20 cellular contexts compared by ENCODE assay signal in genomic region chr9:14240491-14240890, GRCh38.
DNase-seq lines count a peak whose midpoint lies in the region; ATAC-seq, FAIRE-seq and TF ChIP-seq lines count a peak whose summit lies in the region.
"Had no signal": no experiment of that assay in that cellular context is flagged by ENCODE, and none has a peak within 500 bp of the region (broad histone marks: within the 10 kb centered on the region; RNA-seq: fewer than 3 reads in every experiment).

No MANE protein-coding gene starts in this region.

- H3K4me1 ChIP-seq in endothelial cell of umbilical vein (ENCODE audit: control insufficient read depth, extremely low read depth, insufficient read depth, low read length), result peaks cover 85% of the 10 kb centered on the region
- peaks cover 16% of the 10 kb centered on the region for H3K4me1 ChIP-seq in right cardiac atrium (ENCODE audit: control insufficient read depth, insufficient read depth, low read length)
- peaks cover 19 to 30% (median 26%) of the 10 kb centered on the region in 3 donors for H3K4me1 ChIP-seq in skeletal muscle tissue (ENCODE audit: control insufficient read depth in 3 of 3, insufficient read depth in 3 of 3, low read length in 3 of 3)
- H3K4me1 ChIP-seq: uterus had no signal

- FAIRE-seq in endothelial cell of umbilical vein (lab: Jason Lieb, UNC), result no peak
- FAIRE-seq: GM12892 had no signal

- WGBS in right cardiac atrium, result 19% methylated on average over 5 of the region's 5 CpGs

- H3K79me2 ChIP-seq in endothelial cell of umbilical vein (ENCODE audit: control insufficient read depth, insufficient read depth, low read length), result peaks cover 74% of the 10 kb centered on the region

- H3K4me3 ChIP-seq in endothelial cell of umbilical vein (replicated peaks in 1 of 3; ENCODE audit: insufficient read depth in 1 of 3, low read depth in 1 of 3, low read length in 3 of 3) (no peak overlapping the region), right cardiac atrium (ENCODE audit: low read length) (no peak overlapping the region), skeletal muscle tissue (ENCODE audit: low read length in 3 of 3) (peak overlapping the region in 2 of 3 donors; percentile 1 to 24), dorsolateral prefrontal cortex (peak overlapping the region in 1 of 59 donors; percentile 9)
- H3K4me3 ChIP-seq: uterus had no signal

- TF ChIP-seq CTCF in endothelial cell of umbilical vein (IDR thresholded peaks at IDR 0.05; ENCODE audit: extremely low read depth in 1 of 2, insufficient read depth in 1 of 2, low read depth in 1 of 2, low read length in 2 of 2) (no peak), dorsolateral prefrontal cortex (IDR thresholded peaks at IDR 0.05 in 54 of 56, conservative IDR thresholded peaks at IDR 0.05 in 2 of 56; ENCODE audit: low read depth in 1 of 56, partially characterized antibody in 56 of 56) (no peak)

- TF ChIP-seq POLR2A in endothelial cell of umbilical vein (IDR thresholded peaks at IDR 0.05; ENCODE audit: low read depth, low read length), result no peak

- no peaks in the 10 kb centered on the region for H4K20me1 ChIP-seq in endothelial cell of umbilical vein (replicated peaks; ENCODE audit: control insufficient read depth, extremely low read depth, insufficient read depth, low read length)

- H3K36me3 ChIP-seq in endothelial cell of umbilical vein (ENCODE audit: control insufficient read depth in 2 of 2, extremely low read depth in 1 of 2, insufficient read depth in 2 of 2, low read length in 2 of 2) (no peaks in the 10 kb centered on the region), skeletal muscle tissue (ENCODE audit: control insufficient read depth in 3 of 3, insufficient read depth in 3 of 3, low read length in 3 of 3) (no peaks in the 10 kb centered on the region)
- H3K36me3 ChIP-seq: uterus had no signal

- dilution Hi-C loops in endothelial cell of umbilical vein (cut with MboI; ENCODE audit: extremely low pct_ligation_motif_present, low sequenced_read_pairs), result no loop called here

- H3K27ac ChIP-seq in endothelial cell of umbilical vein (ENCODE audit: insufficient read depth, low read depth, low read length), result peak overlapping the region; percentile 97
- peak overlapping the region; percentile 42 for H3K27ac ChIP-seq in right cardiac atrium (ENCODE audit: low read length)
- H3K27ac ChIP-seq in skeletal muscle tissue (ENCODE audit: low read depth, low read length), result no peak overlapping the region
- peak overlapping the region in 1 of 59 donors; percentile 11 for H3K27ac ChIP-seq in dorsolateral prefrontal cortex
- H3K27ac ChIP-seq: uterus had no signal

- POLR2A ChIA-PET in endothelial cell of umbilical vein (lab: Charles Lee), result no interaction called here

- H2AFZ ChIP-seq in endothelial cell of umbilical vein (ENCODE audit: low read depth, low read length), result no peak overlapping the region

- H3K4me2 ChIP-seq in endothelial cell of umbilical vein (ENCODE audit: insufficient read depth, low read length), result peak overlapping the region; percentile 28

- CTCF ChIA-PET in endothelial cell of umbilical vein (lab: Charles Lee), result interaction anchor here (0.9 to 1.8 kb wide), 7 partner anchors 11 to 193 kb away, joined by 3 to 8 read pairs (median 4); no protein-coding TSS in a partner anchor

- H3K9me1 ChIP-seq in endothelial cell of umbilical vein (replicated peaks; ENCODE audit: control insufficient read depth, extremely low read depth, insufficient read depth, low read length), result no peaks in the 10 kb centered on the region

- ATAC-seq in right cardiac atrium (peak; percentile 31 to 67), HG03045 (IDR thresholded peaks at IDR 0.05; ENCODE audit: unreplicated experiment) (no peak)
- ATAC-seq: CD8-positive, alpha-beta T cell; effector memory CD8-positive, alpha-beta T cell; PC-3 had no signal

- H3K9me3 ChIP-seq in endothelial cell of umbilical vein (replicated peaks; ENCODE audit: control insufficient read depth, insufficient read depth, low read length), result no peaks in the 10 kb centered on the region
- no peaks in the 10 kb centered on the region for H3K9me3 ChIP-seq in right cardiac atrium (ENCODE audit: control insufficient read depth, low read length)
- H3K9me3 ChIP-seq in skeletal muscle tissue (ENCODE audit: control insufficient read depth in 3 of 3, low read length in 3 of 3), result no peaks in the 10 kb centered on the region
- H3K9me3 ChIP-seq: uterus had no signal

- DNase-seq in NCI-H446 (lab: John Stamatoyannopoulos, UW), result peak; percentile 99 to 100
- peak; percentile 61 for DNase-seq in endothelial cell of umbilical vein (ENCODE audit: low read depth, low spot score)
- no peak for DNase-seq in right cardiac atrium
- DNase-seq in dorsolateral prefrontal cortex, result no peak
- no peak for DNase-seq in SW480 (ENCODE audit: low spot score)
- DNase-seq: activated CD4-positive, alpha-beta T cell treated with anti-CD3 and anti-CD28 coated beads for 48 hours; aorta; CD8-positive, alpha-beta T cell; DND-41; effector memory CD8-positive, alpha-beta T cell; Kasumi-1; NCI-H1694 treated with DMSO at 0.1 percent for 48 hours; NCI-H2171 treated with DMSO at 0.1 percent for 48 hours; NCI-H82; PC-3; stimulated activated CD4-positive, alpha-beta T cell treated with anti-CD3 and anti-CD28 coated beads, Interleukin-1b, Interleukin-23, amount 100 ng/mL, for 48 hours; uterus had no signal

- no peak overlapping the region for H3K9ac ChIP-seq in endothelial cell of umbilical vein (replicated peaks; ENCODE audit: extremely low read depth, insufficient read depth, low read length)
- peak overlapping the region in 1 of 3 donors; percentile 0 for H3K9ac ChIP-seq in skeletal muscle tissue (ENCODE audit: low read depth in 1 of 3, low read length in 3 of 3)

- H3K27me3 ChIP-seq in endothelial cell of umbilical vein (ENCODE audit: control insufficient read depth in 2 of 2, insufficient read depth in 2 of 2, low read length in 2 of 2) (no peaks in the 10 kb centered on the region), right cardiac atrium (ENCODE audit: control insufficient read depth, insufficient read depth) (no peaks in the 10 kb centered on the region), skeletal muscle tissue (ENCODE audit: control insufficient read depth in 3 of 3, insufficient read depth in 3 of 3, low read length in 3 of 3) (no peaks in the 10 kb centered on the region), dorsolateral prefrontal cortex (no peaks in the 10 kb centered on the region)
- H3K27me3 ChIP-seq: uterus had no signal

- BruUV-seq in endothelial cell of umbilical vein (replicated peaks; lab: Mats Ljungman, UMichigan), result no TSS peak

- intact Hi-C loops in endothelial cell of umbilical vein (cut with micrococcal nuclease) (no loop called here), right cardiac atrium (cut with DNase I) (no loop called here), dorsolateral prefrontal cortex (cut with DNase I) (no loop called here)

TF ChIP-seq in endothelial cell of umbilical vein, 7 proteins besides CTCF, POLR2A, EP300 and RAD21:
- TF ChIP-seq MAX (IDR thresholded peaks at IDR 0.05; ENCODE audit: insufficient read depth, insufficient read length), result no peak
- no peak for TF ChIP-seq MYC (IDR thresholded peaks at IDR 0.05; ENCODE audit: low read depth, low read length)
- no peak for TF ChIP-seq EZH2 (IDR thresholded peaks at IDR 0.05; ENCODE audit: borderline replicate concordance, low read depth, low read length, severe bottlenecking)
- TF ChIP-seq JUN (IDR thresholded peaks at IDR 0.05; ENCODE audit: borderline replicate concordance, insufficient read depth, insufficient read length, low read depth), result no peak
- TF ChIP-seq FOS (IDR thresholded peaks at IDR 0.05; ENCODE audit: borderline replicate concordance, insufficient read depth, low read length), result no peak
- no peak for TF ChIP-seq GATA2 (IDR thresholded peaks at IDR 0.05; ENCODE audit: insufficient read depth, insufficient read length, low read depth, low read length)
- no peak for TF ChIP-seq POLR2AphosphoS5 (IDR thresholded peaks at IDR 0.05; ENCODE audit: insufficient read depth, low read depth, low read length)

Comparison
In these comparisons a context has a peak if more than half of its experiments do, and no peak if none do; other contexts are left out.
1. DNase-seq: peak in NCI-H446 (2 of 2) and endothelial cell of umbilical vein (single experiment); none in right cardiac atrium (0 of 3), dorsolateral prefrontal cortex (0 of 10) and SW480 (single experiment).
2. H3K4me3 ChIP-seq: peak in skeletal muscle tissue (2 of 3); none in endothelial cell of umbilical vein (0 of 3) and right cardiac atrium (single experiment).